1 cellular context compared by ENCODE assay signal in genomic region chr14:105497671-105498429, GRCh38.
TF ChIP-seq lines count a peak whose summit lies in the region.

No MANE protein-coding gene starts in this region.

TF ChIP-seq in K562, 482 proteins besides CTCF, POLR2A, EP300 and RAD21:
- TF ChIP-seq NFE2 (IDR thresholded peaks at IDR 0.05; ENCODE audit: low read depth) (no peak), HDAC1 (IDR thresholded peaks at IDR 0.05) (no peak), TSHZ1 (CRISPR knock-in tag; IDR thresholded peaks at IDR 0.05) (no peak), MEF2D (tag; conservative IDR thresholded peaks at IDR 0.05; ENCODE audit: low read depth) (no peak), SMARCA4 (IDR thresholded peaks at IDR 0.05) (no peak), POLR2G (IDR thresholded peaks at IDR 0.05; ENCODE audit: low read depth, low read length) (0 out of 2 replicates have a peak, but pooled peaks have one; percentile 23), TCF7 (IDR thresholded peaks at IDR 0.05; ENCODE audit: borderline replicate concordance) (no peak), HNRNPK (IDR thresholded peaks at IDR 0.05; ENCODE audit: low read depth, low read length, poor library complexity, severe bottlenecking) (no peak)
